In the genomic region with DNA sequence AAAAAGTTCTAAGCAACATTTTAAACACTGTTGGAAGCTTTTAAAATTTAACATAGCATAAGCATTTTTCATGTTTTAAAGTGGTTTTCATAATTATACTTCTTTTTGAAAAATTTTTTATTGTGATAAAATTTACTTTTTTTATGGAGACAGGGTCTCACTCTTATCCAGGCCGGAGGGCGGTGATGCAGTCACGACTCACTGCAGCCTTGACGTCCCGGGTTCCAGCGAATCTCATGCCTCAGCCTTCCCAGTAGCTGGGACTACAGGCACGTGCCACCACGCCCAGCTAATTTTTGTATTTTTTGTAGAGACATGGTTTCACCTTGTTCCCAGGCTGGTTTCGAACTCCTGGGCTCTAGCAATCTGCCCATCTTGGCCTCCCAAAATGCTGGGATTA, we compare ENCODE assay signal across 22 cellular contexts. TPM values are rescaled to one million over a fixed set of nuclear protein-coding genes. Genes with fewer than 3 reads are reported as not detected.
DNase-seq lines count a peak whose midpoint lies in the region; ATAC-seq, FAIRE-seq and TF ChIP-seq lines count a peak whose summit lies in the region.
"Had no signal": no experiment of that assay in that cellular context is flagged by ENCODE, and none has a peak within 500 bp of the region (broad histone marks: within the 10 kb centered on the region; RNA-seq: fewer than 3 reads in every experiment).

No MANE protein-coding gene starts in this region.

- in situ Hi-C loops in brain microvascular endothelial cell (cut with HindIII; ENCODE audit: low pct_ligation_motif_present, low sequenced_read_pairs): no loop called here

- H3K36me3 ChIP-seq in HCT116 (ENCODE audit: control insufficient read depth in 1 of 2, insufficient read depth in 2 of 2, low read length in 2 of 2): no peaks in the 10 kb centered on the region; a peak in 1 of 4 replicates
- H3K36me3 ChIP-seq in brain microvascular endothelial cell (replicated peaks): peaks cover 3% of the 10 kb centered on the region
- H3K36me3 ChIP-seq in keratinocyte (ENCODE audit: control insufficient read depth in 2 of 2, extremely low read depth in 1 of 2, insufficient read depth in 2 of 2, low read length in 2 of 2): peaks cover 0 to 4% of the 10 kb centered on the region in 2 experiments

- H2AFZ ChIP-seq in HCT116 (ENCODE audit: low read depth, low read length, poor library complexity, severe bottlenecking): no peak overlapping the region
- no peak overlapping the region for H2AFZ ChIP-seq in keratinocyte (ENCODE audit: control insufficient read depth, low read length)
- H2AFZ ChIP-seq: GM23338 had no signal

- no peak overlapping the region for H3K4me3 Mint-ChIP-seq in Calu3 (ENCODE audit: low read depth, unreplicated experiment)
- H3K4me3 Mint-ChIP-seq in naive thymus-derived CD8-positive, alpha-beta T cell: no peak overlapping the region
- H3K4me3 Mint-ChIP-seq: B cell; CD4-positive, CD25-positive, alpha-beta regulatory T cell; CD8-positive, alpha-beta memory T cell; GM23338; HFFc6; IgD-negative memory B cell had no signal

- H3K9ac ChIP-seq in HCT116 (ENCODE audit: low read length) (no peak overlapping the region), keratinocyte (ENCODE audit: control insufficient read depth, extremely low read depth, insufficient read depth, low read length) (no peak overlapping the region)

- H3K4me3 ChIP-seq in HCT116 (replicated peaks in 1 of 2; ENCODE audit: low read depth in 1 of 2, low read length in 2 of 2) (no peak overlapping the region), brain microvascular endothelial cell (ENCODE audit: low read depth, low read length) (no peak overlapping the region), keratinocyte (ENCODE audit: control insufficient read depth in 2 of 3, extremely low read depth in 1 of 3, insufficient read depth in 2 of 3, low read depth in 1 of 3, low read length in 3 of 3) (no peak overlapping the region)
- H3K4me3 ChIP-seq: GM23338 had no signal

- no peaks in the 10 kb centered on the region for H3K4me1 Mint-ChIP-seq in Calu3 (ENCODE audit: low read depth, unreplicated experiment)
- peaks cover 8 to 22% (median 12%) of the 10 kb centered on the region in 4 donors for H3K4me1 Mint-ChIP-seq in naive thymus-derived CD8-positive, alpha-beta T cell

- BruUV-seq in HCT116 (replicated peaks; lab: Mats Ljungman, UMichigan) (no TSS peak), Calu3 (replicated peaks; lab: Mats Ljungman, UMichigan) (no TSS peak)

- DNase-seq in HCT116 (ENCODE audit: low read depth, low spot score): no peak
- peak; percentile 42 for DNase-seq in M059J (ENCODE audit: low read depth)
- DNase-seq in brain microvascular endothelial cell: peak; percentile 37
- no peak for DNase-seq in keratinocyte (ENCODE audit: low read depth, low spot score)
- DNase-seq in Calu3: no peak
- DNase-seq in GM19239 (ENCODE audit: insufficient read length, low spot score): no peak
- no peak for DNase-seq in naive thymus-derived CD8-positive, alpha-beta T cell
- DNase-seq: C1 segment of cervical spinal cord; CD4-positive, CD25-positive, alpha-beta regulatory T cell; CD8-positive, alpha-beta memory T cell; COR-L47; GDM1; HCEC 1CT; HFFc6 had no signal

- H3K27me3 ChIP-seq in HCT116 (ENCODE audit: insufficient read depth, low read length): no peaks in the 10 kb centered on the region
- no peaks in the 10 kb centered on the region for H3K27me3 ChIP-seq in brain microvascular endothelial cell (replicated peaks)
- H3K27me3 ChIP-seq in keratinocyte (ENCODE audit: control insufficient read depth, extremely low read depth, insufficient read depth, low read length): no peaks in the 10 kb centered on the region

- no peaks in the 10 kb centered on the region for H3K27me3 Mint-ChIP-seq in Calu3 (ENCODE audit: unreplicated experiment)
- no peaks in the 10 kb centered on the region for H3K27me3 Mint-ChIP-seq in naive thymus-derived CD8-positive, alpha-beta T cell
- H3K27me3 Mint-ChIP-seq: B cell; CD4-positive, CD25-positive, alpha-beta regulatory T cell; CD8-positive, alpha-beta memory T cell; IgD-negative memory B cell had no signal

- dilution Hi-C loops in keratinocyte (cut with MboI; ENCODE audit: extremely low pct_ligation_motif_present, low sequenced_read_pairs): no loop called here

- no peak for TF ChIP-seq POLR2A in HCT116 (IDR thresholded peaks at IDR 0.05; ENCODE audit: borderline replicate concordance, extremely low read depth, insufficient read depth, insufficient read length)

- CTCF ChIA-PET in HCT116 (lab: Charles Lee): interaction anchor here (0.5 kb wide), 1 partner anchor 425 kb away, joined by 3 read pairs; no protein-coding TSS in a partner anchor
- CTCF ChIA-PET in Calu3 (lab: Charles Lee): interaction anchor here (0.7 kb wide), 1 partner anchor 27 kb away, joined by 3 read pairs; no protein-coding TSS in a partner anchor

- peaks cover 0 to 11% of the 10 kb centered on the region in 2 experiments; a peak in 1 of 4 replicates for H3K4me1 ChIP-seq in HCT116 (ENCODE audit: control insufficient read depth in 1 of 2, insufficient read depth in 2 of 2, low read length in 2 of 2)
- peaks cover 5% of the 10 kb centered on the region for H3K4me1 ChIP-seq in keratinocyte (ENCODE audit: control insufficient read depth, extremely low read depth, insufficient read depth, low read length)

- TF ChIP-seq CTCF in HCT116 (IDR thresholded peaks at IDR 0.05 in 2 of 3, conservative IDR thresholded peaks at IDR 0.05 in 1 of 3; ENCODE audit: borderline replicate concordance in 1 of 3, insufficient read depth in 1 of 3, low read depth in 2 of 3, low read length in 2 of 3) (no peak), brain microvascular endothelial cell (IDR thresholded peaks at IDR 0.05; ENCODE audit: low read depth, low read length, missing control alignments) (no peak), keratinocyte (optimal IDR thresholded peaks at IDR 0.05 in 1 of 3, IDR thresholded peaks at IDR 0.05 in 1 of 3, conservative IDR thresholded peaks at IDR 0.05 in 1 of 3; ENCODE audit: extremely low read depth in 1 of 3, insufficient read depth in 2 of 3, low read length in 3 of 3) (no peak), Calu3 (IDR thresholded peaks at IDR 0.05; ENCODE audit: unreplicated experiment) (no peak)

- ATAC-seq in HCT116: peak; percentile 42; the same call in 1 of the 2 replicates
- no peak for ATAC-seq in naive thymus-derived CD8-positive, alpha-beta T cell
- ATAC-seq: GM23338, HepG2 had no signal

- RAD21 ChIA-PET in HCT116 (lab: Charles Lee; ENCODE audit: low non-redundant PET in 1 of 2, low total read pairs in 2 of 2, uncharacterized antibody in 2 of 2, unreplicated experiment in 2 of 2): no interaction called here

- POLR2A ChIA-PET in HCT116 (lab: Charles Lee): no interaction called here
- POLR2A ChIA-PET in naive thymus-derived CD8-positive, alpha-beta T cell (lab: Charles Lee): interaction anchor here (0.6 to 0.9 kb wide), 2 partner anchors 12 to 188 kb away, joined by 3 read pairs; no protein-coding TSS in a partner anchor

- no peaks in the 10 kb centered on the region for H3K36me3 Mint-ChIP-seq in Calu3 (ENCODE audit: insufficient read depth, unreplicated experiment)
- peaks cover 0 to 7% (median 3%) of the 10 kb centered on the region in 3 donors for H3K36me3 Mint-ChIP-seq in naive thymus-derived CD8-positive, alpha-beta T cell

- H3K27ac ChIP-seq in HCT116 (ENCODE audit: low read depth, low read length) (no peak overlapping the region), brain microvascular endothelial cell (no peak overlapping the region), keratinocyte (ENCODE audit: control insufficient read depth, insufficient read depth, low read length) (peak overlapping the region; percentile 13)

- H3K27ac Mint-ChIP-seq in Calu3 (ENCODE audit: unreplicated experiment): no peak overlapping the region
- no peak overlapping the region for H3K27ac Mint-ChIP-seq in naive thymus-derived CD8-positive, alpha-beta T cell
- H3K27ac Mint-ChIP-seq: B cell; CD8-positive, alpha-beta memory T cell; GM23338; HFFc6 had no signal

- H3K4me2 ChIP-seq in HCT116 (ENCODE audit: low read length) (no peak overlapping the region), keratinocyte (ENCODE audit: control insufficient read depth, extremely low read depth, insufficient read depth, low read depth, low read length) (no peak overlapping the region)
- H3K4me2 ChIP-seq: GM23338 had no signal

- TF ChIP-seq RAD21 in HCT116 (IDR thresholded peaks at IDR 0.05; ENCODE audit: low read depth): no peak

- H3K9me1 ChIP-seq in keratinocyte (ENCODE audit: control insufficient read depth, extremely low read depth, insufficient read depth, low read length): no peaks in the 10 kb centered on the region

- no peaks in the 10 kb centered on the region for H3K9me3 ChIP-seq in HCT116 (ENCODE audit: control insufficient read depth in 1 of 2, insufficient read depth in 1 of 2, low read depth in 1 of 2, low read length in 2 of 2)
- H3K9me3 ChIP-seq in keratinocyte (ENCODE audit: control insufficient read depth, low read depth, low read length): no peaks in the 10 kb centered on the region

- H4K20me1 ChIP-seq in HCT116 (ENCODE audit: insufficient read depth) (peaks cover 4% of the 10 kb centered on the region; the same call in 1 of the 2 replicates), keratinocyte (ENCODE audit: control insufficient read depth, extremely low read depth, insufficient read depth, low read length) (peaks cover 3% of the 10 kb centered on the region)

- H3K79me2 ChIP-seq in HCT116 (ENCODE audit: insufficient read depth, low read length) (peaks cover 49% of the 10 kb centered on the region), keratinocyte (ENCODE audit: control insufficient read depth, insufficient read depth, low read length) (peaks cover 22% of the 10 kb centered on the region)

- no peak for FAIRE-seq in keratinocyte (lab: Jason Lieb, UNC)
- FAIRE-seq in GM19239 (lab: Jason Lieb, UNC): no peak
- FAIRE-seq: D721Med, GM12892, GM18507, H54, HepG2 had no signal

- intact Hi-C loops in HCT116 (cut with micrococcal nuclease) (no loop called here), Calu3 (cut with micrococcal nuclease; ENCODE audit: unreplicated experiment) (no loop called here)

- no peaks in the 10 kb centered on the region for H3K9me2 ChIP-seq in HCT116 (ENCODE audit: insufficient read depth)

- no peaks in the 10 kb centered on the region for H3K9me3 Mint-ChIP-seq in Calu3 (ENCODE audit: low read depth, unreplicated experiment)
- no peaks in the 10 kb centered on the region for H3K9me3 Mint-ChIP-seq in naive thymus-derived CD8-positive, alpha-beta T cell
- H3K9me3 Mint-ChIP-seq: CD4-positive, CD25-positive, alpha-beta regulatory T cell; CD8-positive, alpha-beta memory T cell; GM23338; HFFc6; IgD-negative memory B cell had no signal

RNA-seq across cellular contexts. Expression of a gene that starts 46.1 kb away (rescaled TPM):
- total RNA-seq in HCT116 (2021; ENCODE audit: unreplicated experiment) (70.8 TPM), Calu3 (2022) (84.3 and 105 TPM in 2 replicates)
- 6.9 and 9.5 TPM in 2 replicates for polyA plus RNA-seq in HCT116 (2012)
- total RNA-seq in M059J (2014; rRNA removed; shearing (Covaris generic)): 68.8 and 82.3 TPM in 2 replicates
- polyA plus RNA-seq in keratinocyte: 7.9 to 22.1 TPM (median 13.1 TPM) in 3 replicates
- polyA plus RNA-seq in keratinocyte (2011; ENCODE audit: low read depth): 39.9 TPM
- polyA plus RNA-seq in keratinocyte (2011; cell fraction: cytosol; rRNA removed): 13.9 and 15.4 TPM in 2 replicates
- 34.3 and 35.4 TPM in 2 replicates for polyA plus RNA-seq in keratinocyte (2011; cell fraction: nucleus; rRNA removed)
- polyA plus RNA-seq in keratinocyte (2012; ENCODE audit: low replicate concordance): 12.3 and 25.5 TPM in 2 replicates
- polyA minus RNA-seq in keratinocyte: 68.5 to 134 TPM (median 92.3 TPM) in 3 replicates
- 90.9 TPM for polyA minus RNA-seq in keratinocyte (2011; cell fraction: cytosol; rRNA and poly(A)+ RNA removed)
- polyA minus RNA-seq in keratinocyte (2011; cell fraction: nucleus; rRNA and poly(A)+ RNA removed): 56.6 and 99.2 TPM in 2 replicates
- 10 to 100 TPM; 51.5 to 59.5 TPM for total RNA-seq in naive thymus-derived CD8-positive, alpha-beta T cell
- 10 to 100 TPM; 18.9 to 25.8 (median 24.2) TPM for polyA plus RNA-seq in naive thymus-derived CD8-positive, alpha-beta T cell

Comparison
In these comparisons a context has a peak if more than half of its experiments do, and no peak if none do; other contexts are left out.
1. DNase-seq: peak in M059J (single experiment) and brain microvascular endothelial cell (single experiment); none in HCT116 (single experiment), keratinocyte (single experiment), Calu3 (single experiment), GM19239 (single experiment) and naive thymus-derived CD8-positive, alpha-beta T cell (0 of 10).